ENCODE assay signal across 8 cellular contexts in genomic region chr17:79009397-79010303, GRCh38. TPM values are rescaled to one million over a fixed set of nuclear protein-coding genes. Genes with fewer than 3 reads are reported as not detected.
DNase-seq lines count a peak whose midpoint lies in the region; ATAC-seq and TF ChIP-seq lines count a peak whose summit lies in the region.

TSS of gene CANT1 (minus strand) at chr17:79009764. CDS start at chr17:78997622, 12,142 bp downstream.

- H3K9ac ChIP-seq in SU-DHL-6 (ENCODE audit: low read length): peak within 1 kb of the TSS; percentile 90

- peaks cover 2% of the 10 kb centered on the region for H3K9me3 Mint-ChIP-seq in activated naive CD8-positive, alpha-beta T cell treated with anti-CD3 and anti-CD28 coated beads, Interleukin-2, amount 10 ng/mL, durations not matched to agents 7 days and 5 days

- TF ChIP-seq CTCF in SU-DHL-6 (IDR thresholded peaks at IDR 0.05; ENCODE audit: insufficient read depth, low read length, poor library complexity, severe bottlenecking) (no peak), cardiac muscle cell (IDR thresholded peaks at IDR 0.05; ENCODE audit: low read depth, low read length) (no peak), transverse colon (IDR thresholded peaks at IDR 0.05) (no peak)

- H3K27ac ChIP-seq in SU-DHL-6 (ENCODE audit: low read depth, low read length) (peak within 1 kb of the TSS; percentile 67), cardiac muscle cell (peak within 1 kb of the TSS; percentile 67), transverse colon (peak within 1 kb of the TSS; percentile 82 to 95 (median 92))

- H3K79me2 ChIP-seq in SU-DHL-6 (ENCODE audit: insufficient read depth, low read length): peaks cover 34% of the 10 kb centered on the region

- peak within 1 kb of the TSS; percentile 96 for H3K4me3 Mint-ChIP-seq in activated naive CD8-positive, alpha-beta T cell treated with anti-CD3 and anti-CD28 coated beads, Interleukin-2, amount 10 ng/mL, durations not matched to agents 7 days and 5 days

- H3K4me3 ChIP-seq in SU-DHL-6 (ENCODE audit: insufficient read depth, low read length, poor library complexity, severe bottlenecking): peak within 1 kb of the TSS; percentile 94
- H3K4me3 ChIP-seq in cardiac muscle cell: peak within 1 kb of the TSS; percentile 70
- peak within 1 kb of the TSS; percentile 69 to 100 (median 84) for H3K4me3 ChIP-seq in transverse colon

- H3K4me2 ChIP-seq in SU-DHL-6 (ENCODE audit: low read depth, low read length, poor library complexity, severe bottlenecking): peak within 1 kb of the TSS; percentile 90

- H4K20me1 ChIP-seq in SU-DHL-6 (ENCODE audit: low read depth, low read length): no peaks in the 10 kb centered on the region

- peaks cover 3% of the 10 kb centered on the region for H3K27me3 Mint-ChIP-seq in activated naive CD8-positive, alpha-beta T cell treated with anti-CD3 and anti-CD28 coated beads, Interleukin-2, amount 10 ng/mL, durations not matched to agents 7 days and 5 days

- peaks cover 10% of the 10 kb centered on the region for H3K36me3 Mint-ChIP-seq in activated naive CD8-positive, alpha-beta T cell treated with anti-CD3 and anti-CD28 coated beads, Interleukin-2, amount 10 ng/mL, durations not matched to agents 7 days and 5 days

- H3K27me3 ChIP-seq in SU-DHL-6 (ENCODE audit: low read length): no peaks in the 10 kb centered on the region
- no peaks in the 10 kb centered on the region for H3K27me3 ChIP-seq in cardiac muscle cell
- no peaks in the 10 kb centered on the region for H3K27me3 ChIP-seq in transverse colon

- DNase-seq in G401 (ENCODE audit: low spot score): peak; percentile 80
- DNase-seq in GOT3 (lab: John Stamatoyannopoulos, UW): peak; percentile 53
- DNase-seq in LoVo (ENCODE audit: low spot score): peak; percentile 89
- peak; percentile 92 for DNase-seq in activated naive CD8-positive, alpha-beta T cell treated with anti-CD3 and anti-CD28 coated beads, Interleukin-2, amount 10 ng/mL, durations not matched to agents 7 days and 5 days
- DNase-seq in cardiac muscle cell (ENCODE audit: low read depth in 1 of 2, low spot score in 1 of 2): peak; percentile 89 to 92
- DNase-seq in pons (ENCODE audit: low spot score): peak; percentile 69
- peak; percentile 89 for DNase-seq in transverse colon

- TF ChIP-seq EP300 in transverse colon (IDR thresholded peaks at IDR 0.05; ENCODE audit: low read depth): no peak

- in situ Hi-C loops in G401 (cut with HindIII; ENCODE audit: low sequenced_read_pairs): no loop called here
- in situ Hi-C loops in transverse colon (cut with MboI; ENCODE audit: low pct_ligation_motif_present in 1 of 4, low pct_unique_long_range_greater_than_20kb in 1 of 4, low sequenced_read_pairs in 3 of 4): no loop called here

- peak; percentile 94 for ATAC-seq in activated naive CD8-positive, alpha-beta T cell treated with anti-CD3 and anti-CD28 coated beads, Interleukin-2, amount 10 ng/mL, durations not matched to agents 7 days and 5 days (ENCODE audit: low read depth)

- intact Hi-C loops in transverse colon (cut with DNase I; ENCODE audit: low total_unique reads): no loop called here

- no peaks in the 10 kb centered on the region for H3K36me3 ChIP-seq in SU-DHL-6 (ENCODE audit: low read length)
- no peaks in the 10 kb centered on the region for H3K36me3 ChIP-seq in cardiac muscle cell
- H3K36me3 ChIP-seq in transverse colon: no peaks in the 10 kb centered on the region

- peaks cover 14% of the 10 kb centered on the region for H3K4me1 ChIP-seq in cardiac muscle cell (ENCODE audit: low read depth)
- H3K4me1 ChIP-seq in transverse colon: peaks cover 31 to 51% (median 47%) of the 10 kb centered on the region in 4 donors

- H3K9me2 ChIP-seq in SU-DHL-6 (replicated peaks; ENCODE audit: insufficient read depth, low read length): no peaks in the 10 kb centered on the region

- POLR2A ChIA-PET in activated naive CD8-positive, alpha-beta T cell treated with anti-CD3 and anti-CD28 coated beads, Interleukin-2, amount 10 ng/mL, durations not matched to agents 7 days and 5 days (lab: Charles Lee): interaction anchor here (0.6 to 1.4 kb wide), 6 partner anchors 14 to 573 kb away, joined by 3 to 8 read pairs (median 4); partner anchors contain the start of genes ENGASE and LGALS3BP

- H3K9me3 ChIP-seq in SU-DHL-6 (ENCODE audit: insufficient read depth, low read length) (peaks cover 5% of the 10 kb centered on the region; the same call in 1 of the 2 replicates), cardiac muscle cell (ENCODE audit: low read depth) (no peaks in the 10 kb centered on the region), transverse colon (no peaks in the 10 kb centered on the region)

- 0 to 1% methylated on average over 10 to 49 of the region's 73 CpGs for WGBS in transverse colon (ENCODE audit: low coverage in 1 of 2), 2 donors

- H3K4me1 Mint-ChIP-seq in activated naive CD8-positive, alpha-beta T cell treated with anti-CD3 and anti-CD28 coated beads, Interleukin-2, amount 10 ng/mL, durations not matched to agents 7 days and 5 days: peaks cover 39% of the 10 kb centered on the region

- peak within 1 kb of the TSS; percentile 96 for H3K27ac Mint-ChIP-seq in activated naive CD8-positive, alpha-beta T cell treated with anti-CD3 and anti-CD28 coated beads, Interleukin-2, amount 10 ng/mL, durations not matched to agents 7 days and 5 days

- peak within 1 kb of the TSS; percentile 95 for H2AFZ ChIP-seq in SU-DHL-6 (ENCODE audit: low read depth, low read length, severe bottlenecking)

- TF ChIP-seq POLR2A in transverse colon (IDR thresholded peaks at IDR 0.05): peak; percentile 63

- no peaks in the 10 kb centered on the region for H3F3A ChIP-seq in SU-DHL-6 (ENCODE audit: insufficient read depth)

RNA-seq across cellular contexts. Expression of gene CANT1, which starts in this region (rescaled TPM):
- total RNA-seq in G401 (2014; rRNA removed; shearing (Covaris generic)): 66.1 and 80.1 TPM in 2 replicates
- 10 to 100 TPM; 56.0 to 61.5 TPM for total RNA-seq in activated naive CD8-positive, alpha-beta T cell treated with anti-CD3 and anti-CD28 coated beads, Interleukin-2, amount 10 ng/mL, durations not matched to agents 7 days and 5 days
- total RNA-seq in cardiac muscle cell: 55.3 and 55.9 TPM in 2 replicates
- 33.6 and 45.8 TPM in 2 replicates for polyA plus RNA-seq in cardiac muscle cell
- total RNA-seq in transverse colon: 100 to 1,000 TPM in 3 of 4 donors, 10 to 100 TPM in 1; 89.4 to 231 (median 138) TPM

Comparison
In these comparisons a context has a peak if more than half of its experiments do, and no peak if none do; other contexts are left out.
1. Peak in every context shown above with its lines: DNase-seq, ATAC-seq, H3K4me3 ChIP-seq and H3K27ac ChIP-seq.